In genomic region chr22:26798433-26799065, GRCh38 we compare ENCODE assay signal across 23 cellular contexts.
DNase-seq lines count a peak whose midpoint lies in the region; ATAC-seq and TF ChIP-seq lines count a peak whose summit lies in the region.
"Had no signal": no experiment of that assay in that cellular context is flagged by ENCODE, and none has a peak within 500 bp of the region (broad histone marks: within the 10 kb centered on the region; RNA-seq: fewer than 3 reads in every experiment).

No MANE protein-coding gene starts in this region.

- H3K27ac Mint-ChIP-seq in WTC11 = 0 out of 2 replicates have a peak overlapping the region, but pooled peaks have one; percentile 22

- peaks cover 4% of the 10 kb centered on the region; the same call in 1 of the 2 replicates for H3K9me3 Mint-ChIP-seq in WTC11
- H3K9me3 Mint-ChIP-seq: CD4-positive, alpha-beta memory T cell had no signal

- no peak overlapping the region for H3K4me3 Mint-ChIP-seq in WTC11
- H3K4me3 Mint-ChIP-seq: CD4-positive, alpha-beta memory T cell had no signal

- WGBS in prostate gland = 36% methylated on average over 19 of the region's 19 CpGs

- H3K4me3 ChIP-seq in H7 (ENCODE audit: insufficient read depth, low read depth, low read length) = no peak overlapping the region
- no peak overlapping the region for H3K4me3 ChIP-seq in prostate gland
- H3K4me3 ChIP-seq: BLaER1 treated with 17β-estradiol and CSF1 and Interleukin-3, amounts not matched to agents 10 nM and 100 nM; MG63; PC-9; SJCRH30 had no signal

- no peak for TF ChIP-seq CTCF in WTC11 (IDR thresholded peaks at IDR 0.05)
- TF ChIP-seq CTCF in prostate gland (IDR thresholded peaks at IDR 0.05) = no peak

- ATAC-seq in WTC11 (peak; percentile 18; the same call in 1 of the 2 replicates), GM19023 (IDR thresholded peaks at IDR 0.05; ENCODE audit: unreplicated experiment) (no peak), GM18867 (IDR thresholded peaks at IDR 0.05; ENCODE audit: unreplicated experiment) (no peak)
- ATAC-seq: Right ventricle myocardium inferior had no signal

- H3K36me3 ChIP-seq in H7 (replicated peaks; ENCODE audit: control insufficient read depth, insufficient read depth, low read length) (no peaks in the 10 kb centered on the region), prostate gland (no peaks in the 10 kb centered on the region)
- H3K36me3 ChIP-seq: BLaER1 treated with 17β-estradiol and CSF1 and Interleukin-3, amounts not matched to agents 10 nM and 100 nM; MG63; SJCRH30 had no signal

- no peaks in the 10 kb centered on the region for H3K9me3 ChIP-seq in prostate gland
- H3K9me3 ChIP-seq: BLaER1 treated with 17β-estradiol and CSF1 and Interleukin-3, amounts not matched to agents 10 nM and 100 nM; MG63; SJCRH30 had no signal

- H3K4me1 Mint-ChIP-seq in WTC11 = peaks cover 20% of the 10 kb centered on the region

- POLR2A ChIA-PET in WTC11 (lab: Charles Lee) = no interaction called here

- DNase-seq in H7 (peak; percentile 80), WTC11 (ENCODE audit: low spot score) (peak; percentile 32), iPS-NIHi7 (ENCODE audit: extremely low spot score) (peak; percentile 52), prostate gland (ENCODE audit: low spot score) (peak; percentile 21), OCI-M1 (lab: John Stamatoyannopoulos, UW) (no peak)
- DNase-seq: CD4-positive, alpha-beta memory T cell; COR-L47; HCEC 1CT; KG1; MG63; NCI-H1105 treated with DMSO at 0.1 percent for 48 hours; NCI-H146; NCI-H1930; NCI-H2107; NCI-H446; NCI-H524 treated with DMSO at 0.1 percent for 48 hours; NK-92 treated with Interleukin-12 subunit alpha and Interleukin-12 subunit beta, amount 100 ng/mL, for 24 hours; PC-9; SJCRH30 had no signal

- no peak overlapping the region for H3K27ac ChIP-seq in prostate gland
- H3K27ac ChIP-seq: BLaER1 treated with 17β-estradiol and CSF1 and Interleukin-3, amounts not matched to agents 10 nM and 100 nM; PC-9; SJCRH30 had no signal

- H3K36me3 Mint-ChIP-seq in WTC11 = no peaks in the 10 kb centered on the region

- no peaks in the 10 kb centered on the region for H3K27me3 Mint-ChIP-seq in WTC11 (ENCODE audit: low read depth)
- H3K27me3 Mint-ChIP-seq: CD4-positive, alpha-beta memory T cell had no signal

- CTCF ChIA-PET in WTC11 (lab: Charles Lee) = interaction anchor here (0.7 to 1.0 kb wide), 3 partner anchors 24 to 760 kb away, joined by 3 read pairs; no protein-coding TSS in a partner anchor

- intact Hi-C loops in prostate gland (cut with DNase I) = no loop called here

- H3K27me3 ChIP-seq in H7 (ENCODE audit: control insufficient read depth, insufficient read depth, low read length) (no peaks in the 10 kb centered on the region), prostate gland (replicated peaks; ENCODE audit: insufficient read depth) (no peaks in the 10 kb centered on the region)
- H3K27me3 ChIP-seq: BLaER1 treated with 17β-estradiol and CSF1 and Interleukin-3, amounts not matched to agents 10 nM and 100 nM; MG63; SJCRH30 had no signal

- H3K4me1 ChIP-seq in prostate gland (replicated peaks) = no peaks in the 10 kb centered on the region

- no peak for TF ChIP-seq POLR2A in prostate gland (IDR thresholded peaks at IDR 0.05)

TF ChIP-seq in WTC11, 78 proteins besides CTCF, POLR2A, EP300 and RAD21:
- TF ChIP-seq CDX4 (CRISPR knock-in tag; IDR thresholded peaks at IDR 0.05; ENCODE audit: borderline replicate concordance) = no peak
- TF ChIP-seq ZNF121 (CRISPR knock-in tag; IDR thresholded peaks at IDR 0.05) = no peak
- TF ChIP-seq ZNF671 (CRISPR knock-in tag; IDR thresholded peaks at IDR 0.05) = no peak
- no peak for TF ChIP-seq SMAD3 (CRISPR knock-in tag; IDR thresholded peaks at IDR 0.05; ENCODE audit: borderline replicate concordance)
- no peak for TF ChIP-seq KAT7 (CRISPR knock-in tag; IDR thresholded peaks at IDR 0.05; ENCODE audit: borderline replicate concordance)
- TF ChIP-seq ZNF317 (CRISPR knock-in tag; IDR thresholded peaks at IDR 0.05; ENCODE audit: borderline replicate concordance, low read depth) = no peak
